11 cellular contexts compared by ENCODE assay signal in genomic region chr1:8378981-8379470, GRCh38.
DNase-seq lines count a peak whose midpoint lies in the region; ATAC-seq, FAIRE-seq and TF ChIP-seq lines count a peak whose summit lies in the region.
"Had no signal": no experiment of that assay in that cellular context is flagged by ENCODE, and none has a peak within 500 bp of the region (broad histone marks: within the 10 kb centered on the region; RNA-seq: fewer than 3 reads in every experiment).

No MANE protein-coding gene starts in this region.

- no peak for FAIRE-seq in GM19239 (lab: Jason Lieb, UNC)

- H3K4me1 ChIP-seq in esophagus (ENCODE audit: control insufficient read depth in 2 of 2, insufficient read depth in 2 of 2, low read length in 1 of 2) = peaks cover 4 to 15% of the 10 kb centered on the region in 2 donors
- peaks cover 32 to 89% (median 47%) of the 10 kb centered on the region in 4 donors for H3K4me1 ChIP-seq in transverse colon

- in situ Hi-C loops in transverse colon (cut with MboI; ENCODE audit: low pct_ligation_motif_present in 1 of 4, low pct_unique_long_range_greater_than_20kb in 1 of 4, low sequenced_read_pairs in 3 of 4) = no loop called here

- TF ChIP-seq CTCF in natural killer cell (IDR thresholded peaks at IDR 0.05) (no peak), transverse colon (IDR thresholded peaks at IDR 0.05) (no peak)

- H3K9me3 ChIP-seq in esophagus (ENCODE audit: control insufficient read depth in 2 of 2, insufficient read depth in 1 of 2, low read depth in 1 of 2, low read length in 1 of 2) (no peaks in the 10 kb centered on the region), transverse colon (no peaks in the 10 kb centered on the region)
- H3K9me3 ChIP-seq: SK-N-SH had no signal

- intact Hi-C loops in natural killer cell (cut with micrococcal nuclease) = loop anchor here (5.0 kb wide), 1 partner anchor 43 kb away; no protein-coding TSS in a partner anchor
- intact Hi-C loops in transverse colon (cut with DNase I; ENCODE audit: low total_unique reads) = no loop called here

- H3K27ac ChIP-seq in esophagus (ENCODE audit: low read depth in 2 of 2, low read length in 1 of 2) = peak overlapping the region; percentile 43 to 69
- H3K27ac ChIP-seq in transverse colon = peak overlapping the region; percentile 62 to 89 (median 80)

- H3K4me3 ChIP-seq in esophagus (ENCODE audit: low read depth in 1 of 2, low read length in 2 of 2) (no peak overlapping the region), transverse colon (no peak overlapping the region)

- no peaks in the 10 kb centered on the region for H3K27me3 Mint-ChIP-seq in activated T-cell treated with anti-CD3 and anti-CD28 coated beads, Interleukin-2, amount 50 U/mL, for 24 hours
- H3K27me3 Mint-ChIP-seq in natural killer cell (ENCODE audit: low read depth in 2 of 2) (no peaks in the 10 kb centered on the region), T-cell (no peaks in the 10 kb centered on the region)

- 66 to 78% methylated on average over 10 of the region's 10 CpGs for WGBS in esophagus, 2 donors
- WGBS in transverse colon (ENCODE audit: low coverage in 1 of 2), 2 donors = 76 to 100% methylated on average over 1 to 10 of the region's 10 CpGs

- POLR2A ChIA-PET in T-cell (lab: Charles Lee) = interaction anchor here (0.6 to 1.0 kb wide), 2 partner anchors 10 to 31 kb away, joined by 3 to 5 read pairs; no protein-coding TSS in a partner anchor

- peaks cover 82% of the 10 kb centered on the region for H3K4me1 Mint-ChIP-seq in activated T-cell treated with anti-CD3 and anti-CD28 coated beads, Interleukin-2, amount 50 U/mL, for 24 hours (ENCODE audit: low read depth)
- H3K4me1 Mint-ChIP-seq in natural killer cell (peaks cover 35 to 52% of the 10 kb centered on the region in 2 donors), T-cell (peaks cover 81 to 89% (median 86%) of the 10 kb centered on the region in 3 donors)

- DNase-seq in activated T-cell treated with anti-CD3 and anti-CD28 coated beads, Interleukin-2, amount 50 U/mL, for 24 hours = no peak
- DNase-seq in activated T-cell treated with anti-CD3 and anti-CD28 coated beads, Interleukin-2, amount 50 U/mL, for 48 hours = no peak
- DNase-seq in natural killer cell (no peak), transverse colon (no peak), GM19239 (ENCODE audit: insufficient read length, low spot score) (no peak), T-cell (no peak), OCI-M1 (lab: John Stamatoyannopoulos, UW) (no peak)
- DNase-seq: effector memory CD4-positive, alpha-beta T cell; NCI-H2171; SK-N-SH had no signal

- H3K36me3 ChIP-seq in esophagus (ENCODE audit: control insufficient read depth in 2 of 2, insufficient read depth in 2 of 2, low read length in 1 of 2) = peaks cover under 1 to 6% of the 10 kb centered on the region in 2 donors
- H3K36me3 ChIP-seq in transverse colon = peaks cover 0 to 6% (median 0%) of the 10 kb centered on the region in 4 donors

- no peak overlapping the region for H3K4me3 Mint-ChIP-seq in activated T-cell treated with anti-CD3 and anti-CD28 coated beads, Interleukin-2, amount 50 U/mL, for 24 hours
- peak overlapping the region; percentile 25 for H3K4me3 Mint-ChIP-seq in natural killer cell
- peak overlapping the region in 1 of 3 donors; percentile 64 for H3K4me3 Mint-ChIP-seq in T-cell

- H3K9me3 Mint-ChIP-seq in activated T-cell treated with anti-CD3 and anti-CD28 coated beads, Interleukin-2, amount 50 U/mL, for 24 hours = no peaks in the 10 kb centered on the region
- H3K9me3 Mint-ChIP-seq in natural killer cell (no peaks in the 10 kb centered on the region), T-cell (no peaks in the 10 kb centered on the region)

- TF ChIP-seq EP300 in transverse colon (IDR thresholded peaks at IDR 0.05; ENCODE audit: low read depth) = no peak

- ATAC-seq in natural killer cell = peak in 2 of 3 donors; percentile 55 to 83
- ATAC-seq in T-cell (replicated peaks in 1 of 4) = no peak

- H3K27me3 ChIP-seq in esophagus (ENCODE audit: control insufficient read depth in 1 of 2, insufficient read depth in 2 of 2, low read length in 2 of 2) = no peaks in the 10 kb centered on the region
- no peaks in the 10 kb centered on the region for H3K27me3 ChIP-seq in transverse colon

- peak overlapping the region; percentile 80 for H3K27ac Mint-ChIP-seq in activated T-cell treated with anti-CD3 and anti-CD28 coated beads, Interleukin-2, amount 50 U/mL, for 24 hours
- H3K27ac Mint-ChIP-seq in natural killer cell (peak overlapping the region in 1 of 2 donors; percentile 72), T-cell (peak overlapping the region in 1 of 2 donors; percentile 53)

- no peak for TF ChIP-seq POLR2A in transverse colon (IDR thresholded peaks at IDR 0.05)

- peaks cover 64% of the 10 kb centered on the region for H3K36me3 Mint-ChIP-seq in activated T-cell treated with anti-CD3 and anti-CD28 coated beads, Interleukin-2, amount 50 U/mL, for 24 hours (ENCODE audit: low read depth)
- H3K36me3 Mint-ChIP-seq in natural killer cell (no peaks in the 10 kb centered on the region), T-cell (peaks cover 17% of the 10 kb centered on the region)

- CTCF ChIA-PET in T-cell (lab: Charles Lee) = no interaction called here

Comparison
In these comparisons a context has a peak if more than half of its experiments do, and no peak if none do; other contexts are left out.
1. ATAC-seq: peak in natural killer cell (2 of 3); none in T-cell (0 of 4).